In genomic region chr14:73582110-73582974, GRCh38 we compare ENCODE assay signal across 9 cellular contexts. TPM values are rescaled to one million over a fixed set of nuclear protein-coding genes. Genes with fewer than 3 reads are reported as not detected.
DNase-seq lines count a peak whose midpoint lies in the region; ATAC-seq and TF ChIP-seq lines count a peak whose summit lies in the region.
"Not testable (repeated sequence)": the region's sequence is repeated elsewhere in the genome, so short reads cannot be mapped to it uniquely, and the experiment has no call there.
"Had no signal": no experiment of that assay in that cellular context is flagged by ENCODE, and none has a peak within 500 bp of the region (broad histone marks: within the 10 kb centered on the region; RNA-seq: fewer than 3 reads in every experiment).

No MANE protein-coding gene starts in this region.

- H3K79me2 ChIP-seq in Karpas-422 (ENCODE audit: low read length) = not testable (repeated sequence)

- H3K27ac Mint-ChIP-seq in stimulated activated memory B cell treated with anti-CD40 and anti-IgM and Interleukin-4, amounts not matched to agents 10 μg/mL and 1 μg/mL and 100 μg/mL, for 72 hours = peak overlapping the region; percentile 82

- peaks cover 17% of the 10 kb centered on the region for H3K36me3 Mint-ChIP-seq in stimulated activated memory B cell treated with anti-CD40 and anti-IgM and Interleukin-4, amounts not matched to agents 10 μg/mL and 1 μg/mL and 100 μg/mL, for 72 hours

- DNase-seq in Karpas-422 (peak; percentile 40), kidney tubule cell (ENCODE audit: low spot score) (peak; percentile 30)
- DNase-seq in lower lobe of right lung = not testable (repeated sequence)

- not testable (repeated sequence) for H3K9me2 ChIP-seq in Karpas-422 (replicated peaks; ENCODE audit: insufficient read depth, low read length)

- not testable (repeated sequence) for H3K27ac ChIP-seq in Karpas-422 (ENCODE audit: low read length); lower lobe of right lung

- not testable (repeated sequence) for H3K4me3 Mint-ChIP-seq in stimulated activated memory B cell treated with anti-CD40 and anti-IgM and Interleukin-4, amounts not matched to agents 10 μg/mL and 1 μg/mL and 100 μg/mL, for 72 hours

- not testable (repeated sequence) for H3K9me3 ChIP-seq in Karpas-422 (ENCODE audit: low read length); lower lobe of right lung

- intact Hi-C loops in lower lobe of right lung (cut with DNase I) = not testable (repeated sequence)

- not testable (repeated sequence) for H3K4me3 ChIP-seq in Karpas-422 (ENCODE audit: low read length); lower lobe of right lung

- H3K4me1 Mint-ChIP-seq in stimulated activated memory B cell treated with anti-CD40 and anti-IgM and Interleukin-4, amounts not matched to agents 10 μg/mL and 1 μg/mL and 100 μg/mL, for 72 hours = peaks cover 11% of the 10 kb centered on the region

- not testable (repeated sequence) for H3K36me3 ChIP-seq in Karpas-422 (ENCODE audit: insufficient read depth, low read length)
- H3K36me3 ChIP-seq in lower lobe of right lung = peaks cover 15% of the 10 kb centered on the region

- H3K27me3 ChIP-seq in Karpas-422 (ENCODE audit: low read length); lower lobe of right lung (ENCODE audit: low read depth): not testable (repeated sequence)

- ATAC-seq in GM18868 (IDR thresholded peaks at IDR 0.05; ENCODE audit: unreplicated experiment) (peak; percentile 78), lower lobe of right lung (peak; percentile 63 to 71)
- ATAC-seq in stimulated activated memory B cell treated with anti-CD40 and anti-IgM and Interleukin-4, amounts not matched to agents 10 μg/mL and 1 μg/mL and 100 μg/mL, for 72 hours = peak; percentile 89

- not testable (repeated sequence) for H3K9ac ChIP-seq in Karpas-422 (ENCODE audit: low read length)

- not testable (repeated sequence) for H4K20me1 ChIP-seq in Karpas-422 (ENCODE audit: insufficient read depth, low read depth, low read length)

- not testable (repeated sequence) for H2AFZ ChIP-seq in Karpas-422 (ENCODE audit: low read length)

- not testable (repeated sequence) for H3K4me2 ChIP-seq in Karpas-422 (ENCODE audit: low read depth, low read length, poor library complexity, severe bottlenecking)

- H3K27me3 Mint-ChIP-seq in stimulated activated memory B cell treated with anti-CD40 and anti-IgM and Interleukin-4, amounts not matched to agents 10 μg/mL and 1 μg/mL and 100 μg/mL, for 72 hours = not testable (repeated sequence)

- TF ChIP-seq CTCF in lower lobe of right lung (IDR thresholded peaks at IDR 0.05) = not testable (repeated sequence)

- not testable (repeated sequence) for H3K4me1 ChIP-seq in Karpas-422 (ENCODE audit: low read length); lower lobe of right lung

- not testable (repeated sequence) for H3K9me3 Mint-ChIP-seq in stimulated activated memory B cell treated with anti-CD40 and anti-IgM and Interleukin-4, amounts not matched to agents 10 μg/mL and 1 μg/mL and 100 μg/mL, for 72 hours

RNA-seq across cellular contexts. Expression of gene ACOT4, which starts 9.3 kb away (rescaled TPM):
- 3.4 and 5.4 TPM in 2 replicates for total RNA-seq in Karpas-422 (2014; rRNA removed; shearing (Covaris generic); ENCODE audit: low replicate concordance)
- total RNA-seq in lower lobe of right lung = 5.0 TPM
- total RNA-seq: HT1080 had no signal

RNA-seq across cellular contexts. Expression of gene ACOT2, which starts 13.3 kb away (rescaled TPM):
- total RNA-seq in Karpas-422 (2014; rRNA removed; shearing (Covaris generic); ENCODE audit: low replicate concordance) = 38.5 and 72.7 TPM in 2 replicates
- total RNA-seq in lower lobe of right lung = 52.9 TPM

RNA-seq across cellular contexts. Expression of gene HEATR4, which starts 23.6 kb away (rescaled TPM):
- not detected in 2 replicates for total RNA-seq in Karpas-422 (2014; rRNA removed; shearing (Covaris generic); ENCODE audit: low replicate concordance)
- 1.4 TPM for total RNA-seq in lower lobe of right lung
- total RNA-seq: HT1080 had no signal

RNA-seq across cellular contexts. Expression of gene ACOT6, which starts 30.0 kb away (rescaled TPM):
- not detected in 2 replicates for total RNA-seq in Karpas-422 (2014; rRNA removed; shearing (Covaris generic); ENCODE audit: low replicate concordance)
- not detected for total RNA-seq in lower lobe of right lung
- total RNA-seq: CD4-positive, alpha-beta memory T cell; H7; HT1080; Peyer's patch had no signal

RNA-seq across cellular contexts. Expression of gene ACOT1, which starts 45.4 kb away (rescaled TPM):
- total RNA-seq in Karpas-422 (2014; rRNA removed; shearing (Covaris generic); ENCODE audit: low replicate concordance) = 4.1 and 5.9 TPM in 2 replicates
- 21.7 TPM for total RNA-seq in lower lobe of right lung
- total RNA-seq: HT1080 had no signal
